ENCODE assay signal across 11 cellular contexts in the genomic region with DNA sequence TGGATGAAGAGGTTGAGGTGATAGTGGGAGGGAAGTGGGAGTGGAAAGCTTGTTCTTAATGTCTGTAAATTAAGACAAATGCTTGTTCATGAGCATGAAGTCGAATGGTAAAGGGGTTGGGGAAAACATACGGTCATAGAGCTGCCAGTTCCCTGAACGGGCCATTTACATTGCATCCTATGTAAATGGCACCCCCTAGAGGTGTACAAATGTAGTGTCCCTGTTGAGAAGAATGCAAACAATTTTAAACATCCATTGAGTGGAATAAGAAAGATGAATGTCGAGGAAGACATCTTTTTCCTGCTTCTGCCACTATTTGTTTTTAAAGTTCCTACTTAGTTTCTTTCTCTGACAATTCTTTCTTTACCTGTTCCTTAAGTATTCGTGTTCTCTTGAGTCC.
DNase-seq lines count a peak whose midpoint lies in the region; ATAC-seq and TF ChIP-seq lines count a peak whose summit lies in the region.
"Had no signal": no experiment of that assay in that cellular context is flagged by ENCODE, and none has a peak within 500 bp of the region (broad histone marks: within the 10 kb centered on the region; RNA-seq: fewer than 3 reads in every experiment).

No MANE protein-coding gene starts in this region.

- H3K27ac Mint-ChIP-seq in chondrocyte (ENCODE audit: unreplicated experiment), result no peak overlapping the region
- H3K27ac Mint-ChIP-seq: activated naive CD8-positive, alpha-beta T cell had no signal

- H3K36me3 Mint-ChIP-seq in chondrocyte (ENCODE audit: low read depth), result no peaks in the 10 kb centered on the region
- H3K36me3 Mint-ChIP-seq: activated naive CD8-positive, alpha-beta T cell had no signal

- no peak overlapping the region for H3K4me3 ChIP-seq in retinal pigment epithelial cell (ENCODE audit: low read length)

- H3K4me1 Mint-ChIP-seq in chondrocyte (ENCODE audit: low read depth), result no peaks in the 10 kb centered on the region

- ATAC-seq in HG03097 (IDR thresholded peaks at IDR 0.05; ENCODE audit: low FRiP score, unreplicated experiment), result no peak
- ATAC-seq in GM21576 (IDR thresholded peaks at IDR 0.05; ENCODE audit: unreplicated experiment), result no peak

- no peaks in the 10 kb centered on the region for H3K9me3 Mint-ChIP-seq in chondrocyte (ENCODE audit: low read depth)

- no peak overlapping the region for H3K4me3 Mint-ChIP-seq in chondrocyte (ENCODE audit: unreplicated experiment)
- H3K4me3 Mint-ChIP-seq: activated naive CD8-positive, alpha-beta T cell had no signal

- no peaks in the 10 kb centered on the region for H3K27me3 Mint-ChIP-seq in chondrocyte (ENCODE audit: low read depth)

- TF ChIP-seq CTCF in chondrocyte (IDR thresholded peaks at IDR 0.05) (peak; percentile 66), retinal pigment epithelial cell (conservative IDR thresholded peaks at IDR 0.05; ENCODE audit: low read depth, low read length) (peak; percentile 39)

- DNase-seq in NCI-H82 (lab: John Stamatoyannopoulos, UW), result peak; percentile 62
- no peak for DNase-seq in NCI-H82 treated with DMSO at 0.1 percent for 48 hours (lab: John Stamatoyannopoulos, UW; ENCODE audit: unreplicated experiment)
- DNase-seq in NCI-H1694 treated with DMSO at 0.1 percent for 48 hours (lab: John Stamatoyannopoulos, UW), result peak; percentile 41
- DNase-seq in chondrocyte (ENCODE audit: low spot score), result no peak
- DNase-seq in retinal pigment epithelial cell (ENCODE audit: low read depth), result no peak
- DNase-seq in DMS153 treated with DMSO at 0.1 percent for 48 hours (lab: John Stamatoyannopoulos, UW; ENCODE audit: unreplicated experiment), result no peak
- DNase-seq: C1 segment of cervical spinal cord, NCI-H2107 had no signal

Comparison
In these comparisons a context has a peak if more than half of its experiments do, and no peak if none do; other contexts are left out.
1. DNase-seq: peak in NCI-H82 (single experiment) and NCI-H1694 treated with DMSO at 0.1 percent for 48 hours (single experiment); none in NCI-H82 treated with DMSO at 0.1 percent for 48 hours (single experiment), chondrocyte (single experiment), retinal pigment epithelial cell (single experiment) and DMS153 treated with DMSO at 0.1 percent for 48 hours (single experiment).